In the genomic region with DNA sequence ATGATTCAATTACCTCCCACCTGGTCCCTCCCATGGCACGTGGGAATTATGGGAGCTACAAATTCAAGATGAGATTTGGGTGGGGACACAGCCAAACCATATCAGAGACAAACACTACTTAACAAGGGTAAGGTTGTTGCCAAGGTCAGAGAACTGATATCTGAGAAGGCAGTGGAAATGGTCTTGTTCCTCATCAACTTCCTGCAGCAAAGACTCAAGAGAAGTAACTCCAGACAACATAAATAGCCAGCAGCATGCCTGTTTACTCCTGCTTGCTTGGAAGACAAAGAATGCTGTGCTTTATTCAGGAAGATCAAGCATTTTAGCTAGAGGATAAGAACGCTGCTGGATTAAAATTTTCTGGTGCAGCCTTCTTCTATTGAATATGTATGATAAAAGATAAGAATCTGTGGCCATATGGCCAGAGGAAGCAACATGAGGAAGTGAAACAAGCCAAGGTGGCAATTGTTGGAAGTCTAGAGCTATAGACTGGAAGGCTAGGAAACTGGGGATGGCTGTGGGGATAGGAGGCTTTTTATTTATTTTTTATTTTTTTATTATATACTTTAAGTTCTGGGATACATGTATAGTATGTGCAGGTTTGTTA, we compare ENCODE assay signal across 22 cellular contexts. TPM values are rescaled to one million over a fixed set of nuclear protein-coding genes. Genes with fewer than 3 reads are reported as not detected.
A peak's percentile ranks its signal among the peaks of the same experiment; 100 is the strongest.
DNase-seq lines count a peak whose midpoint lies in the region; ATAC-seq and TF ChIP-seq lines count a peak whose summit lies in the region.
"Had no signal": no experiment of that assay in that cellular context is flagged by ENCODE, and none has a peak within 500 bp of the region (broad histone marks: within the 10 kb centered on the region; RNA-seq: fewer than 3 reads in every experiment).

No MANE protein-coding gene starts in this region.

- intact Hi-C loops in left lung (cut with DNase I) = no loop called here

- no peaks in the 10 kb centered on the region for H3K27me3 ChIP-seq in HL-60 (ENCODE audit: insufficient read depth, poor library complexity, severe bottlenecking)
- H3K27me3 ChIP-seq in left lung = no peaks in the 10 kb centered on the region
- H3K27me3 ChIP-seq: dorsolateral prefrontal cortex, ovary, stomach had no signal

- peak overlapping the region; percentile 19; the same call in 1 of the 2 replicates for H3K27ac ChIP-seq in C4-2B
- H3K27ac ChIP-seq in HL-60 (replicated peaks) = peak overlapping the region; percentile 17; the same call in 1 of the 2 replicates
- H3K27ac ChIP-seq in cingulate gyrus (ENCODE audit: low read depth, low read length) = peak overlapping the region; percentile 70
- no peak overlapping the region for H3K27ac ChIP-seq in left lung
- H3K27ac ChIP-seq: KMS-11, ovary, SK-N-MC had no signal

- no peak for TF ChIP-seq CTCF in C4-2B (conservative IDR thresholded peaks at IDR 0.05)
- TF ChIP-seq CTCF in HL-60 (IDR thresholded peaks at IDR 0.05; ENCODE audit: insufficient read depth, low read length) = no peak
- TF ChIP-seq CTCF in GM13976 (IDR thresholded peaks at IDR 0.05; ENCODE audit: borderline replicate concordance, control extremely low read depth, extremely low read depth, insufficient read depth, missing control alignments) = no peak
- TF ChIP-seq CTCF in left lung (IDR thresholded peaks at IDR 0.05) = no peak

- no peak for ATAC-seq in left lung
- no peak for ATAC-seq in GM19467 (IDR thresholded peaks at IDR 0.05; ENCODE audit: unreplicated experiment)
- ATAC-seq: activated T-cell treated with anti-CD3 and anti-CD28 coated beads, Interleukin-2, amount 50 U/mL, for 4 hours; right cardiac atrium had no signal

- H3K4me3 ChIP-seq in HL-60 (replicated peaks; ENCODE audit: insufficient read depth, low read length) = no peak overlapping the region
- H3K4me3 ChIP-seq in left lung = no peak overlapping the region
- H3K4me3 ChIP-seq: dorsolateral prefrontal cortex, ovary, SK-N-MC, stomach had no signal

- peaks cover 0 to 5% of the 10 kb centered on the region in 2 donors for H3K4me1 ChIP-seq in left lung

- no peaks in the 10 kb centered on the region for H3K9me3 ChIP-seq in left lung
- H3K9me3 ChIP-seq: ovary, stomach had no signal

- in situ Hi-C loops in GM13976 (cut with MboI; ENCODE audit: low sequenced_read_pairs, unreplicated experiment) = no loop called here

- no peaks in the 10 kb centered on the region for H3K36me3 ChIP-seq in left lung
- H3K36me3 ChIP-seq: ovary, stomach had no signal

- DNase-seq in HL-60 (ENCODE audit: low read depth in 1 of 2, low spot score in 1 of 2) (peak; percentile 20 to 23), OCI-M1 (lab: John Stamatoyannopoulos, UW) (peak; percentile 7), GM13976 (ENCODE audit: low spot score) (no peak), left lung (no peak), cerebellum (ENCODE audit: low spot score) (no peak)
- DNase-seq: activated CD4-positive, alpha-beta T cell treated with anti-CD3 and anti-CD28 coated beads for 1 hour; activated CD8-positive, alpha-beta memory T cell treated with anti-CD3 and anti-CD28 coated beads for 24 hours; activated naive CD4-positive, alpha-beta T cell treated with Interleukin-2 at 50 U/mL for 16 hours; activated T-cell treated with anti-CD3 and anti-CD28 coated beads, Interleukin-2, amount 50 U/mL, for 4 hours; dorsolateral prefrontal cortex; NCI-H1092 treated with DMSO at 0.1 percent for 48 hours; NCI-H2029 treated with DMSO at 0.1 percent for 48 hours; NCI-H510A; ovary; right cardiac atrium; stomach; T1000 had no signal

RNA-seq across cellular contexts. Expression of a gene that starts 36.4 kb away (rescaled TPM):
- total RNA-seq in left lung = 100 to 1,000 TPM in 1 of 2 donors, 10 to 100 TPM in 1; 71.5 to 121 TPM
- 79.0 TPM for total RNA-seq in cerebellum

Comparison
In these comparisons a context has a peak if more than half of its experiments do, and no peak if none do; other contexts are left out.
1. H3K27ac ChIP-seq: peak in C4-2B (single experiment), HL-60 (single experiment) and cingulate gyrus (single experiment); none in left lung (0 of 2).
2. DNase-seq: peak in HL-60 (2 of 2) and OCI-M1 (single experiment); none in GM13976 (single experiment), left lung (0 of 2) and cerebellum (single experiment).